16 cellular contexts compared by ENCODE assay signal in the genomic region with DNA sequence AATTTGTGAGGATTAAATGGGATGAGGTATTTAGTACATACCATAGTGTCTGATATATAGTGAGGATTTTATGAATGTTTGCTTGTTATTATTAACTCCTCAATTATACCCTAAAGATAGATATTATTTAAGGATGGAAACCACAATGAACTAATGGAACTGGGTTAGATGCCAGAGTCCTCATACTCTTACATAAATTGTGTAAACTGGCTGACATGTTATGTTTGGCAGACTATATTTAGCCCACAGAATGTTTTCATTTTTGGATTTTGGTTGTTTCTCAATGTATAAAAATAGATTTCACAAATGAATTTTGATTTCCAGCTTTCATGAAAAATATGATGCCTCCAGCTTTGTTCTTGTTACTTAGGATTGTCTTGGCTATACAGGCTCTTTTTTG.
DNase-seq lines count a peak whose midpoint lies in the region; ATAC-seq and TF ChIP-seq lines count a peak whose summit lies in the region.
"Had no signal": no experiment of that assay in that cellular context is flagged by ENCODE, and none has a peak within 500 bp of the region (broad histone marks: within the 10 kb centered on the region; RNA-seq: fewer than 3 reads in every experiment).

No MANE protein-coding gene starts in this region.

- intact Hi-C loops in tibial artery (cut with DNase I; ENCODE audit: low total_unique reads): no loop called here

- H3K27ac ChIP-seq in tibial artery: peak overlapping the region; percentile 46 to 48
- H3K27ac ChIP-seq: PC-9, SJSA1 had no signal

- no peaks in the 10 kb centered on the region for H3K9me3 ChIP-seq in tibial artery
- H3K9me3 ChIP-seq: SJSA1 had no signal

- no peaks in the 10 kb centered on the region for H3K27me3 ChIP-seq in tibial artery
- H3K27me3 ChIP-seq: SJSA1 had no signal

- H3K4me1 ChIP-seq in tibial artery: peaks cover 0 to 44% (median 12%) of the 10 kb centered on the region in 4 donors
- H3K4me1 ChIP-seq: SJSA1 had no signal

- no peaks in the 10 kb centered on the region for H3K36me3 ChIP-seq in tibial artery
- H3K36me3 ChIP-seq: SJSA1 had no signal

- no peak for ATAC-seq in HG03460 (IDR thresholded peaks at IDR 0.05; ENCODE audit: unreplicated experiment)
- ATAC-seq: HCT116 had no signal

- no peak for TF ChIP-seq CTCF in cardiac fibroblast (IDR thresholded peaks at IDR 0.05; ENCODE audit: low read depth, low read length)
- no peak for TF ChIP-seq CTCF in fibroblast of mammary gland (conservative IDR thresholded peaks at IDR 0.05; ENCODE audit: control insufficient read depth, insufficient read depth, low read depth, low read length)
- no peak for TF ChIP-seq CTCF in tibial artery (IDR thresholded peaks at IDR 0.05)

- H3K4me3 ChIP-seq in cardiac fibroblast (replicated peaks in 1 of 2; ENCODE audit: low read depth in 2 of 2, low read length in 2 of 2) (no peak overlapping the region), fibroblast of mammary gland (ENCODE audit: control insufficient read depth, low read depth, low read length) (no peak overlapping the region), tibial artery (no peak overlapping the region)
- H3K4me3 ChIP-seq: PC-9, SJSA1 had no signal

- DNase-seq in HCEC 1CT: peak; percentile 25
- DNase-seq in cardiac fibroblast (ENCODE audit: low read depth in 2 of 2): peak; percentile 51 to 62
- DNase-seq in fibroblast of mammary gland (ENCODE audit: low read depth): peak; percentile 54
- DNase-seq in tibial artery: no peak
- DNase-seq in DMS153 (lab: John Stamatoyannopoulos, UW): no peak
- DNase-seq in DMS153 treated with DMSO at 0.1 percent for 48 hours (lab: John Stamatoyannopoulos, UW; ENCODE audit: unreplicated experiment): no peak
- DNase-seq: ACHN; CD4-positive, CD25-positive, alpha-beta regulatory T cell; KG1; NCI-H146; NCI-H510A treated with DMSO at 0.1 percent for 48 hours; NCI-H82; PC-9 had no signal

Comparison
In these comparisons a context has a peak if more than half of its experiments do, and no peak if none do; other contexts are left out.
1. DNase-seq: peak in HCEC 1CT (single experiment), cardiac fibroblast (2 of 2) and fibroblast of mammary gland (single experiment); none in tibial artery (0 of 2), DMS153 (single experiment) and DMS153 treated with DMSO at 0.1 percent for 48 hours (single experiment).